ENCODE assay signal across 8 cellular contexts in genomic region chr19:13164370-13165090, GRCh38. TPM values are rescaled to one million over a fixed set of nuclear protein-coding genes. Genes with fewer than 3 reads are reported as not detected.
A peak's percentile ranks its signal among the peaks of the same experiment; 100 is the strongest.
DNase-seq lines count a peak whose midpoint lies in the region; ATAC-seq, FAIRE-seq and TF ChIP-seq lines count a peak whose summit lies in the region.

No MANE protein-coding gene starts in this region.

- no peak for DNase-seq in AG09309 (ENCODE audit: low read depth)
- DNase-seq in HK-2 (ENCODE audit: unreplicated experiment) = peak; percentile 66
- peak; percentile 61 for DNase-seq in RCC 7860 (ENCODE audit: low spot score)
- DNase-seq in adrenal gland = peak in 6 of 7 donors; percentile 48 to 75 (median 58)
- DNase-seq in hepatic stellate cell (ENCODE audit: low spot score) = peak; percentile 38
- peak; percentile 92 for DNase-seq in retina

- intact Hi-C loops in adrenal gland (cut with DNase I) = no loop called here

- H3K36me3 ChIP-seq in adrenal gland (replicated peaks in 1 of 2) = no peaks in the 10 kb centered on the region

- FAIRE-seq in RCC 7860 (lab: Jason Lieb, UNC) = no peak

- no peak for TF ChIP-seq POLR2A in adrenal gland (IDR thresholded peaks at IDR 0.05)

- WGBS in adrenal gland, 4 donors = 34 to 42% (median 37%) methylated on average over 14 to 18 of the region's 18 CpGs

- no peaks in the 10 kb centered on the region for H3K27me3 ChIP-seq in adrenal gland

- peaks cover 16 to 38% of the 10 kb centered on the region in 2 donors for H3K4me1 ChIP-seq in adrenal gland (replicated peaks in 1 of 2)

- H3K4me3 ChIP-seq in AG09309 (ENCODE audit: control insufficient read depth, low read depth, low read length) (peak overlapping the region; percentile 1), adrenal gland (peak overlapping the region in 1 of 4 donors; percentile 31)

- TF ChIP-seq CTCF in AG09309 (IDR thresholded peaks at IDR 0.05; ENCODE audit: control insufficient read depth, insufficient read depth, low read depth, low read length, missing control alignments) (no peak), adrenal gland (IDR thresholded peaks at IDR 0.05) (no peak)

- peak overlapping the region; percentile 40 to 93 (median 72) for H3K27ac ChIP-seq in adrenal gland

- ATAC-seq in GM18502 (IDR thresholded peaks at IDR 0.05; ENCODE audit: poor library complexity, unreplicated experiment) (no peak), GM19455 (IDR thresholded peaks at IDR 0.05; ENCODE audit: unreplicated experiment) (no peak)

- H3K9me3 ChIP-seq in adrenal gland (replicated peaks in 1 of 3) = no peaks in the 10 kb centered on the region

RNA-seq across cellular contexts. Expression of gene IER2, which starts 14.3 kb away (rescaled TPM):
- total RNA-seq in adrenal gland = 100 to 1,000 TPM in 2 of 8 donors, 10 to 100 TPM in 6; 36.4 to 121 (median 61.8) TPM
- 100 to 1,000 TPM in 1 of 3 donors, 10 to 100 TPM in 1, 1 to 10 TPM in 1; 7.4 to 120 (median 97.1) TPM for polyA plus RNA-seq in adrenal gland

RNA-seq across cellular contexts. Expression of gene STX10, which starts 14.4 kb away (rescaled TPM):
- 10 to 100 TPM; 30.5 to 90.7 (median 65.0) TPM for total RNA-seq in adrenal gland
- 100 to 1,000 TPM in 2 of 3 donors, 10 to 100 TPM in 1; 16.0 to 182 (median 159) TPM for polyA plus RNA-seq in adrenal gland

RNA-seq across cellular contexts. Expression of gene NACC1, which starts 46.5 kb away (rescaled TPM):
- 10 to 100 TPM; 26.7 to 67.0 (median 48.0) TPM for total RNA-seq in adrenal gland
- 10 to 100 TPM; 12.4 to 47.7 (median 14.8) TPM for polyA plus RNA-seq in adrenal gland

RNA-seq across cellular contexts. Expression of gene TRMT1, which starts 48.0 kb away (rescaled TPM):
- total RNA-seq in adrenal gland = 10 to 100 TPM; 13.4 to 48.0 (median 35.4) TPM
- polyA plus RNA-seq in adrenal gland = 100 to 1,000 TPM in 2 of 3 donors, 10 to 100 TPM in 1; 15.5 to 229 (median 120) TPM
